In the genomic region with DNA sequence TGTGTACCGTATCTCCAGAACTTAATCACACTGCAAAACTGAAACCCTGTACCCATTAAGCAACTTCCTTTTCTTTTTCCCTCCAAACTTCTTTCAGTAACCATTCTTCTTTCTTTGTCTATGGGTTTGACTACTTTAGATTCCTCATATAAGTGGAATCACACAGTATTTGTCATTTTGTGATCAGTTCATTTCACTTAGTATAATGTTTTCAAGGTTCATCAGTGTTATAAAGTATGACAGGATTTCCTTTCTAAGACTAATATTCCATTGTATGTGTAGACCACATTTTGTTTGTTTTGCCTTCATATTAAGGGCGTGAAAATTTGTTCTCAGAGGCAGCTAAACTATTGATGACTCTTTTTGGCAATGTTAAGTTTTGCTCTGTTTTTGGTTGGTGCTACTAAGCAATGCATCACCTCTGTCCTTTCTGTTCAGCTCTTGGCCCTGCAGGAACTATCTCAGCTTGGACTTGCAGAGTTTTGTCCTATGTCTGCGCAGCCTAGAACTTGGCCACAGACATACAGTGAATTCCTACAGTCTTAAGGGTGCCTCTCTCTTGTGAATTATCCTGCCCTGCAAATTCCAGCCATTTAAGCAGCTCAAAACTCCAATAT, we compare ENCODE assay signal across 18 cellular contexts. TPM values are rescaled to one million over a fixed set of nuclear protein-coding genes. Genes with fewer than 3 reads are reported as not detected.
DNase-seq lines count a peak whose midpoint lies in the region; ATAC-seq, FAIRE-seq and TF ChIP-seq lines count a peak whose summit lies in the region.
"Had no signal": no experiment of that assay in that cellular context is flagged by ENCODE, and none has a peak within 500 bp of the region (broad histone marks: within the 10 kb centered on the region; RNA-seq: fewer than 3 reads in every experiment).

No MANE protein-coding gene starts in this region.

- H3K27me3 ChIP-seq in BE2C: no peaks in the 10 kb centered on the region
- H3K27me3 ChIP-seq: colonic mucosa, right atrium auricular region had no signal

- H3K9me3 ChIP-seq in BE2C: no peaks in the 10 kb centered on the region
- H3K9me3 ChIP-seq: colonic mucosa, right atrium auricular region had no signal

- peak; percentile 89 for FAIRE-seq in GM19239 (lab: Jason Lieb, UNC)
- FAIRE-seq: urothelium cell line had no signal

- CTCF ChIA-PET in activated CD4-positive, alpha-beta T cell treated with anti-CD3 and anti-CD28 coated beads, Interleukin-2, amount 10 ng/mL, durations not matched to agents 7 days and 5 days (lab: Charles Lee): no interaction called here
- CTCF ChIA-PET in activated CD8-positive, alpha-beta T cell treated with anti-CD3 and anti-CD28 coated beads, Interleukin-2, amount 10 ng/mL, durations not matched to agents 7 days and 5 days (lab: Charles Lee): interaction anchor here (0.8 to 1.3 kb wide), 2 partner anchors 37 to 51 kb away, joined by 3 to 6 read pairs; no protein-coding TSS in a partner anchor

- H3K27me3 Mint-ChIP-seq in activated CD4-positive, alpha-beta T cell treated with anti-CD3 and anti-CD28 coated beads, Interleukin-2, amount 10 ng/mL, durations not matched to agents 7 days and 5 days: no peaks in the 10 kb centered on the region
- no peaks in the 10 kb centered on the region for H3K27me3 Mint-ChIP-seq in activated CD8-positive, alpha-beta T cell treated with anti-CD3 and anti-CD28 coated beads, Interleukin-2, amount 10 ng/mL, durations not matched to agents 7 days and 5 days (ENCODE audit: low read depth)
- no peaks in the 10 kb centered on the region for H3K27me3 Mint-ChIP-seq in naive thymus-derived CD8-positive, alpha-beta T cell

- TF ChIP-seq CTCF in BE2C (IDR thresholded peaks at IDR 0.05; ENCODE audit: low read depth, low read length): no peak

- peaks cover 2% of the 10 kb centered on the region for H3K9me3 Mint-ChIP-seq in activated CD4-positive, alpha-beta T cell treated with anti-CD3 and anti-CD28 coated beads, Interleukin-2, amount 10 ng/mL, durations not matched to agents 7 days and 5 days
- H3K9me3 Mint-ChIP-seq in activated CD8-positive, alpha-beta T cell treated with anti-CD3 and anti-CD28 coated beads, Interleukin-2, amount 10 ng/mL, durations not matched to agents 7 days and 5 days (ENCODE audit: insufficient read depth): peaks cover 8% of the 10 kb centered on the region
- peaks cover 0 to 4% (median 0%) of the 10 kb centered on the region in 9 donors for H3K9me3 Mint-ChIP-seq in naive thymus-derived CD8-positive, alpha-beta T cell

- no peak for DNase-seq in activated CD4-positive, alpha-beta T cell treated with anti-CD3 and anti-CD28 coated beads, Interleukin-2, amount 10 ng/mL, durations not matched to agents 7 days and 5 days
- DNase-seq in activated CD4-positive, alpha-beta T cell treated with anti-CD3 and anti-CD28 coated beads for 48 hours: no peak
- DNase-seq in GM19239 (ENCODE audit: insufficient read length, low spot score): no peak
- no peak for DNase-seq in activated CD8-positive, alpha-beta T cell treated with anti-CD3 and anti-CD28 coated beads, Interleukin-2, amount 10 ng/mL, durations not matched to agents 7 days and 5 days
- DNase-seq in naive thymus-derived CD8-positive, alpha-beta T cell: no peak
- no peak for DNase-seq in BE2C
- DNase-seq in NCI-H2029 treated with DMSO at 0.1 percent for 48 hours (lab: John Stamatoyannopoulos, UW): no peak
- DNase-seq: activated CD4-positive, alpha-beta T cell treated with anti-CD3 and anti-CD28 coated beads for 4 hours; activated effector memory CD4-positive, alpha-beta T cell treated with anti-CD3 and anti-CD28 coated beads, Interleukin-2, amount 50 U/mL, for 16 hours; colonic mucosa; NCI-H345; Right ventricle myocardium superior; T1000 had no signal

- no peak overlapping the region for H3K4me3 ChIP-seq in BE2C (ENCODE audit: low read depth, low read length)
- H3K4me3 ChIP-seq: colonic mucosa, right atrium auricular region had no signal

- H3K4me1 Mint-ChIP-seq in activated CD4-positive, alpha-beta T cell treated with anti-CD3 and anti-CD28 coated beads, Interleukin-2, amount 10 ng/mL, durations not matched to agents 7 days and 5 days: peaks cover 33% of the 10 kb centered on the region
- H3K4me1 Mint-ChIP-seq in activated CD8-positive, alpha-beta T cell treated with anti-CD3 and anti-CD28 coated beads, Interleukin-2, amount 10 ng/mL, durations not matched to agents 7 days and 5 days (ENCODE audit: low read depth): peaks cover 37% of the 10 kb centered on the region
- H3K4me1 Mint-ChIP-seq in naive thymus-derived CD8-positive, alpha-beta T cell: peaks cover 23 to 63% (median 53%) of the 10 kb centered on the region in 4 donors

- H3K4me3 Mint-ChIP-seq in activated CD4-positive, alpha-beta T cell treated with anti-CD3 and anti-CD28 coated beads, Interleukin-2, amount 10 ng/mL, durations not matched to agents 7 days and 5 days: no peak overlapping the region
- no peak overlapping the region for H3K4me3 Mint-ChIP-seq in activated CD8-positive, alpha-beta T cell treated with anti-CD3 and anti-CD28 coated beads, Interleukin-2, amount 10 ng/mL, durations not matched to agents 7 days and 5 days
- peak overlapping the region in 9 of 10 donors; percentile 9 to 65 (median 34) for H3K4me3 Mint-ChIP-seq in naive thymus-derived CD8-positive, alpha-beta T cell

- H3K36me3 Mint-ChIP-seq in activated CD4-positive, alpha-beta T cell treated with anti-CD3 and anti-CD28 coated beads, Interleukin-2, amount 10 ng/mL, durations not matched to agents 7 days and 5 days (ENCODE audit: low read depth): peaks cover 10% of the 10 kb centered on the region
- H3K36me3 Mint-ChIP-seq in activated CD8-positive, alpha-beta T cell treated with anti-CD3 and anti-CD28 coated beads, Interleukin-2, amount 10 ng/mL, durations not matched to agents 7 days and 5 days (ENCODE audit: low read depth): no peaks in the 10 kb centered on the region
- peaks cover 0 to 10% (median 0%) of the 10 kb centered on the region in 3 donors for H3K36me3 Mint-ChIP-seq in naive thymus-derived CD8-positive, alpha-beta T cell

- H3K4me1 ChIP-seq in BE2C: no peaks in the 10 kb centered on the region
- H3K4me1 ChIP-seq: colonic mucosa had no signal

- peak overlapping the region; percentile 47 for H3K27ac Mint-ChIP-seq in activated CD4-positive, alpha-beta T cell treated with anti-CD3 and anti-CD28 coated beads, Interleukin-2, amount 10 ng/mL, durations not matched to agents 7 days and 5 days
- peak overlapping the region; percentile 70 for H3K27ac Mint-ChIP-seq in activated CD8-positive, alpha-beta T cell treated with anti-CD3 and anti-CD28 coated beads, Interleukin-2, amount 10 ng/mL, durations not matched to agents 7 days and 5 days
- H3K27ac Mint-ChIP-seq in naive thymus-derived CD8-positive, alpha-beta T cell: peak overlapping the region in 9 of 10 donors; percentile 33 to 94 (median 66)

- peak; percentile 35 for ATAC-seq in activated CD8-positive, alpha-beta T cell treated with anti-CD3 and anti-CD28 coated beads, Interleukin-2, amount 10 ng/mL, durations not matched to agents 7 days and 5 days
- ATAC-seq in naive thymus-derived CD8-positive, alpha-beta T cell: peak in 1 of 2 donors; percentile 28
- no peak for ATAC-seq in HG02870 (IDR thresholded peaks at IDR 0.05; ENCODE audit: unreplicated experiment)
- ATAC-seq: HCT116, left lobe of liver had no signal

- POLR2A ChIA-PET in activated CD4-positive, alpha-beta T cell treated with anti-CD3 and anti-CD28 coated beads, Interleukin-2, amount 10 ng/mL, durations not matched to agents 7 days and 5 days (lab: Charles Lee): no interaction called here
- POLR2A ChIA-PET in activated CD8-positive, alpha-beta T cell treated with anti-CD3 and anti-CD28 coated beads, Interleukin-2, amount 10 ng/mL, durations not matched to agents 7 days and 5 days (lab: Charles Lee): interaction anchor here (0.6 to 0.7 kb wide), 2 partner anchors 9 to 896 kb away, joined by 3 read pairs; no protein-coding TSS in a partner anchor
- POLR2A ChIA-PET in naive thymus-derived CD8-positive, alpha-beta T cell (lab: Charles Lee): no interaction called here

- no peaks in the 10 kb centered on the region for H3K36me3 ChIP-seq in BE2C
- H3K36me3 ChIP-seq: colonic mucosa, right atrium auricular region had no signal

RNA-seq across cellular contexts. Expression of a gene that starts 1.6 kb away (rescaled TPM):
- total RNA-seq in activated CD4-positive, alpha-beta T cell treated with anti-CD3 and anti-CD28 coated beads, Interleukin-2, amount 10 ng/mL, durations not matched to agents 7 days and 5 days: 1 to 10 TPM; 3.0 to 4.4 TPM
- total RNA-seq in activated CD8-positive, alpha-beta T cell treated with anti-CD3 and anti-CD28 coated beads, Interleukin-2, amount 10 ng/mL, durations not matched to agents 7 days and 5 days: 1 to 10 TPM; 4.3 to 4.6 TPM
- 1 to 10 TPM; 4.1 to 5.0 TPM for total RNA-seq in naive thymus-derived CD8-positive, alpha-beta T cell
- 100 to 1,000 TPM in 1 of 3 donors, 10 to 100 TPM in 2; 13.8 to 237 (median 14.7) TPM for polyA plus RNA-seq in naive thymus-derived CD8-positive, alpha-beta T cell
- 1.6 TPM for polyA plus RNA-seq in BE2C (2012; ENCODE audit: insufficient read depth, insufficient read length, low read depth)

RNA-seq across cellular contexts. Expression of a gene that starts 38.3 kb away (rescaled TPM):
- total RNA-seq in activated CD4-positive, alpha-beta T cell treated with anti-CD3 and anti-CD28 coated beads, Interleukin-2, amount 10 ng/mL, durations not matched to agents 7 days and 5 days: 100 to 1,000 TPM; 181 to 224 TPM
- 100 to 1,000 TPM; 170 to 201 TPM for total RNA-seq in activated CD8-positive, alpha-beta T cell treated with anti-CD3 and anti-CD28 coated beads, Interleukin-2, amount 10 ng/mL, durations not matched to agents 7 days and 5 days
- total RNA-seq in naive thymus-derived CD8-positive, alpha-beta T cell: 100 to 1,000 TPM; 173 to 175 TPM
- 100 to 1,000 TPM; 228 to 260 (median 238) TPM for polyA plus RNA-seq in naive thymus-derived CD8-positive, alpha-beta T cell
- polyA plus RNA-seq in BE2C (2012; ENCODE audit: insufficient read depth, insufficient read length, low read depth): 257 TPM

Comparison
In these comparisons a context has a peak if more than half of its experiments do, and no peak if none do; other contexts are left out.
1. H3K4me3 Mint-ChIP-seq: peak in naive thymus-derived CD8-positive, alpha-beta T cell (9 of 10); none in activated CD4-positive, alpha-beta T cell treated with anti-CD3 and anti-CD28 coated beads, Interleukin-2, amount 10 ng/mL, durations not matched to agents 7 days and 5 days (single experiment) and activated CD8-positive, alpha-beta T cell treated with anti-CD3 and anti-CD28 coated beads, Interleukin-2, amount 10 ng/mL, durations not matched to agents 7 days and 5 days (single experiment).
2. Peak in every context shown above with its lines, with median percentiles within 50 percentile points of each other: H3K27ac Mint-ChIP-seq.